ENCODE assay signal across 9 cellular contexts in the genomic region with DNA sequence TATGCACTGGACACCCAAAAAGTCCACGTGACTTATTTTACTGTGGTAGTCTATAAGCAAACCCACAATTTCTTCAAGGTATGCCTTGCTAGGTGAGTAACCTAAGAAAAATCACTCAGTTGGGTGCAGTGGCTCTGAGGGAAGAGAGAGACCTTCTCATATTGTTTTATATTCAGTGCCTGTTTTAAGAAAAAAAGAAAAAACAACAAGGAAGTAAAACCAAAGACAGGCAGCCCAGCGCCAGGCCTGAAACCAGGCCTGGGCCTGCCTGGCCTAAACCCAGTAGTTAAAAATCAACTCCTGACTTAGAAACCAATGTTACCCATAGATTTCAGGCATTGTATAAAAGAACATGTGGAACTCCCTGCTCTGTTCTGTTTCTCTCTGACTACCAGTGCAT. TPM values are rescaled to one million over a fixed set of nuclear protein-coding genes. Genes with fewer than 3 reads are reported as not detected.
"Had no signal": no experiment of that assay in that cellular context is flagged by ENCODE, and none has a peak within 500 bp of the region (broad histone marks: within the 10 kb centered on the region; RNA-seq: fewer than 3 reads in every experiment).

No MANE protein-coding gene starts in this region.

RNA-seq across cellular contexts. Expression of gene MYOCOS, which starts 21.7 kb away (rescaled TPM):
- total RNA-seq: aorta, body of pancreas, PC-9, RPMI7951, WTC11 had no signal

RNA-seq across cellular contexts. Expression of gene MYOC, which starts 52.2 kb away (rescaled TPM):
- total RNA-seq: activated CD8-positive, alpha-beta T cell treated with anti-CD3 and anti-CD28 coated beads, Interleukin-2, amount 10 ng/mL, durations not matched to agents 7 days and 5 days; activated T-helper 1 cell treated with anti-CD3 and anti-CD28 coated beads, Interleukin-12 subunit alpha, Interleukin-12 subunit beta, Interleukin-2, Interleukin-4 antibody, amounts not matched to agents 30 ng/mL and 10 ng/mL and 1 ng/mL, durations not matched to agents 14 hours and 24 hours and 36 hours; MCF 10A; PC-9; RPMI7951; T-helper 17 cell; WTC11 had no signal
